17 cellular contexts compared by ENCODE assay signal in genomic region chr1:196366817-196367495, GRCh38.
DNase-seq lines count a peak whose midpoint lies in the region; ATAC-seq and TF ChIP-seq lines count a peak whose summit lies in the region.
"Had no signal": no experiment of that assay in that cellular context is flagged by ENCODE, and none has a peak within 500 bp of the region (broad histone marks: within the 10 kb centered on the region; RNA-seq: fewer than 3 reads in every experiment).

No MANE protein-coding gene starts in this region.

- H3K36me3 ChIP-seq in adipocyte (ENCODE audit: control insufficient read depth, insufficient read depth, low read length, severe bottlenecking): no peaks in the 10 kb centered on the region
- H3K36me3 ChIP-seq in left lung: no peaks in the 10 kb centered on the region
- H3K36me3 ChIP-seq: SJCRH30 had no signal

- DNase-seq in Kasumi-1 (lab: John Stamatoyannopoulos, UW) (peak; percentile 11 to 19), adipocyte (ENCODE audit: low read depth) (peak; percentile 9), fibroblast of gingiva (ENCODE audit: low read depth) (peak; percentile 3), renal cortical epithelial cell (ENCODE audit: low read depth) (peak; percentile 9), left lung (no peak), LoVo (ENCODE audit: low spot score) (no peak), AG08396 (ENCODE audit: low spot score) (no peak)
- DNase-seq: ACHN; Caco-2; CD4-positive, alpha-beta T cell; H9; NCI-H1417; NCI-H1930; NCI-H226; NCI-H524; SJCRH30; SW 1271 had no signal

- H3K9ac ChIP-seq in adipocyte (ENCODE audit: low read length): no peak overlapping the region

- H3K4me1 ChIP-seq in adipocyte (ENCODE audit: control insufficient read depth, insufficient read depth, low read length) (no peaks in the 10 kb centered on the region), left lung (no peaks in the 10 kb centered on the region)
- H3K4me1 ChIP-seq: Caco-2, SJCRH30 had no signal

- H3K9me3 ChIP-seq in adipocyte (ENCODE audit: control insufficient read depth, low read length): no peaks in the 10 kb centered on the region
- no peaks in the 10 kb centered on the region for H3K9me3 ChIP-seq in left lung
- H3K9me3 ChIP-seq: Caco-2, SJCRH30 had no signal

- no peak for TF ChIP-seq CTCF in left lung (IDR thresholded peaks at IDR 0.05)

- intact Hi-C loops in left lung (cut with DNase I): no loop called here

- ATAC-seq in left lung: no peak

- H3K4me3 ChIP-seq in adipocyte (ENCODE audit: low read length) (no peak overlapping the region), left lung (no peak overlapping the region)
- H3K4me3 ChIP-seq: SJCRH30 had no signal

- H3K27me3 ChIP-seq in adipocyte (replicated peaks; ENCODE audit: control insufficient read depth, insufficient read depth, low read length) (no peaks in the 10 kb centered on the region), left lung (no peaks in the 10 kb centered on the region)
- H3K27me3 ChIP-seq: SJCRH30 had no signal

- H3K27ac ChIP-seq in left lung: no peak overlapping the region
- H3K27ac ChIP-seq: SJCRH30 had no signal

Comparison
In these comparisons a context has a peak if more than half of its experiments do, and no peak if none do; other contexts are left out.
1. DNase-seq: peak in Kasumi-1 (2 of 2), adipocyte (single experiment), fibroblast of gingiva (single experiment) and renal cortical epithelial cell (single experiment); none in left lung (0 of 2), LoVo (single experiment) and AG08396 (single experiment).